ENCODE assay signal across 9 cellular contexts in the genomic region with DNA sequence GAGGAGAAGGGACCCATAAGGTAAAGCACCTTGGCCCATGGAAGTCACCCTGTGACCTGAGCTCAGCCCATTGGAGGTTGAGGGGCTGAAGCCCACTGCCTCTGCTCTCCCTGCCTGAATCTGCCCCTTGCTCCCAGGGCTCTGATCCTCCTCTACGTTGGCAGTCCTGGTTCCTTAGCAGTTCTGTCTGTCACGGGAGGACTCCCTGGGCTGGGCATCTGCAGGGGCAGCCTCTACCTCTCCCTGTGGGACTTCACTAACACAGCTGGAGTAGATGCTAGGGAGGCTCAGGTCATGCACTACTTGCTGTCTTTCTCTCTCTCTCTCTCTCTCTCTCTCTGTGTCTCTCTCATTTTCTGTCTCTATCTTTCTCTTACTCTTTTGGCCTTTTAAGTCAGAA. TPM values are rescaled to one million over a fixed set of nuclear protein-coding genes. Genes with fewer than 3 reads are reported as not detected.
DNase-seq lines count a peak whose midpoint lies in the region; ATAC-seq, FAIRE-seq and TF ChIP-seq lines count a peak whose summit lies in the region.
"Had no signal": no experiment of that assay in that cellular context is flagged by ENCODE, and none has a peak within 500 bp of the region (broad histone marks: within the 10 kb centered on the region; RNA-seq: fewer than 3 reads in every experiment).

No MANE protein-coding gene starts in this region.

- DNase-seq in GM12878 (ENCODE audit: low read depth, low spot score) = no peak
- no peak for DNase-seq in NCI-H2081 (lab: John Stamatoyannopoulos, UW)
- no peak for DNase-seq in activated effector memory CD4-positive, alpha-beta T cell treated with anti-CD3 and anti-CD28 coated beads, Interleukin-2, amount 50 U/mL, for 16 hours
- DNase-seq in thyroid gland = no peak
- no peak for DNase-seq in NCI-H1694 treated with DMSO at 0.1 percent for 48 hours (lab: John Stamatoyannopoulos, UW)

- CTCF ChIA-PET in GM12878 (lab: Yijun Ruan, JAX) = interaction anchor here (1.4 to 3.4 kb wide), 5 partner anchors 11 to 138 kb away, joined by 3 to 14 read pairs (median 5); no protein-coding TSS in a partner anchor

- H3K27ac ChIP-seq in DOHH2 (ENCODE audit: low read depth, low read length) (peak overlapping the region; percentile 86), GM12878 (ENCODE audit: control insufficient read depth, insufficient read depth) (peak overlapping the region; percentile 89), thyroid gland (no peak overlapping the region)

- H3K9ac ChIP-seq in GM12878 (ENCODE audit: control insufficient read depth, insufficient read depth, low read length) = peak overlapping the region; percentile 54

- no peak overlapping the region for H2AFZ ChIP-seq in GM12878 (ENCODE audit: control insufficient read depth, low read depth, low read length)

- in situ Hi-C loops in GM12878 (cut with MboI) = loop anchor here (25.0 kb wide), 1 partner anchor 723 kb away; the partner anchor contains the start of gene MAP3K2

- intact Hi-C loops in GM12878 (cut with micrococcal nuclease; ENCODE audit: unreplicated experiment) = no loop called here
- intact Hi-C loops in thyroid gland (cut with DNase I) = no loop called here

- no TSS peak for BruUV-seq in GM12878 (replicated peaks; lab: Mats Ljungman, UMichigan)

- WGBS in GM12878 (ENCODE audit: insufficient coverage, insufficient replicate concordance, low lambda C conversion rate, missing lambda C conversion rate) = 7% methylated on average over 2 of the region's 2 CpGs
- 81 to 84% methylated on average over 2 of the region's 2 CpGs for WGBS in thyroid gland, 2 donors

- SMC1A ChIA-PET in GM12878 (lab: Charles Lee; ENCODE audit: uncharacterized antibody, unreplicated experiment) = interaction anchor here (0.6 to 2.3 kb wide), 9 partner anchors 12 to 136 kb away, joined by 3 to 16 read pairs (median 3); no protein-coding TSS in a partner anchor

- no peak for TF ChIP-seq RAD21 in GM12878 (IDR thresholded peaks at IDR 0.05; ENCODE audit: insufficient read depth, low read depth, low read length)

- H3K4me1 ChIP-seq in DOHH2 (ENCODE audit: control insufficient read depth, low read length) (peaks cover 68% of the 10 kb centered on the region), GM12878 (ENCODE audit: control insufficient read depth, insufficient read depth, low read length) (peaks cover 53% of the 10 kb centered on the region), thyroid gland (peaks cover 0 to 19% of the 10 kb centered on the region in 2 donors)

- no peak for FAIRE-seq in GM12878 (lab: Jason Lieb, UNC)
- FAIRE-seq: bronchial epithelial cell had no signal

- H3K4me2 ChIP-seq in DOHH2 (ENCODE audit: low read length) (peak overlapping the region; percentile 79), GM12878 (ENCODE audit: control insufficient read depth, insufficient read depth) (peak overlapping the region; percentile 93)

- H3K9me3 ChIP-seq in DOHH2 (ENCODE audit: control insufficient read depth, insufficient read depth, low read length) (no peaks in the 10 kb centered on the region), GM12878 (replicated peaks; ENCODE audit: control insufficient read depth, insufficient read depth, low read length) (no peaks in the 10 kb centered on the region), thyroid gland (no peaks in the 10 kb centered on the region)

- peak; percentile 38 for ATAC-seq in GM19438 (IDR thresholded peaks at IDR 0.05; ENCODE audit: low read depth, unreplicated experiment)
- peak; percentile 23 for ATAC-seq in HG03103 (IDR thresholded peaks at IDR 0.05; ENCODE audit: low read depth, unreplicated experiment)
- peak; percentile 38 for ATAC-seq in GM12878

- RAD21 ChIA-PET in GM12878 (lab: Charles Lee; ENCODE audit: unreplicated experiment) = interaction anchor here (1.2 to 2.1 kb wide), 2 partner anchors 112 to 443 kb away, joined by 3 to 7 read pairs; partner anchors contain the start of gene BIN1

- H3F3A ChIP-seq in DOHH2 (ENCODE audit: control insufficient read depth, insufficient read depth) = peaks cover 12% of the 10 kb centered on the region; the same call in 1 of the 2 replicates

- H3K9me2 ChIP-seq in DOHH2 (replicated peaks; ENCODE audit: control insufficient read depth, low read length) = no peaks in the 10 kb centered on the region

- H4K20me1 ChIP-seq in DOHH2 (ENCODE audit: control insufficient read depth, insufficient read depth, low read depth, low read length) = peaks cover 4% of the 10 kb centered on the region; the same call in 1 of the 2 replicates
- no peaks in the 10 kb centered on the region for H4K20me1 ChIP-seq in GM12878 (ENCODE audit: control insufficient read depth, insufficient read depth)

- TF ChIP-seq POLR2A in GM12878 (IDR thresholded peaks at IDR 0.05; ENCODE audit: low read depth, low read length) (no peak), thyroid gland (IDR thresholded peaks at IDR 0.05) (no peak)

- H3K27me3 ChIP-seq in DOHH2 (ENCODE audit: control insufficient read depth, low read length) (no peaks in the 10 kb centered on the region), GM12878 (replicated peaks in 1 of 2; ENCODE audit: control insufficient read depth in 2 of 2, insufficient read depth in 2 of 2, low read length in 1 of 2) (no peaks in the 10 kb centered on the region), thyroid gland (no peaks in the 10 kb centered on the region)

- peak overlapping the region; percentile 67 for H3K4me3 ChIP-seq in DOHH2 (ENCODE audit: low read length)
- H3K4me3 ChIP-seq in GM12878 = no peak overlapping the region
- no peak overlapping the region for H3K4me3 ChIP-seq in thyroid gland (replicated peaks in 1 of 3)

- POLR2A ChIA-PET in GM12878 (lab: Charles Lee) = interaction anchor here (1.0 kb wide), 2 partner anchors 49 to 418 kb away, joined by 4 to 8 read pairs; no protein-coding TSS in a partner anchor

- H3K36me3 ChIP-seq in DOHH2 (ENCODE audit: control insufficient read depth, low read length) (peaks cover 57% of the 10 kb centered on the region), GM12878 (ENCODE audit: control insufficient read depth in 2 of 2, insufficient read depth in 2 of 2, low read length in 1 of 2) (peaks cover 0 to 7% of the 10 kb centered on the region in 2 experiments; a peak in 2 of 4 replicates), thyroid gland (no peaks in the 10 kb centered on the region)

- peaks cover 100% of the 10 kb centered on the region for H3K79me2 ChIP-seq in DOHH2 (ENCODE audit: control insufficient read depth, low read length)
- H3K79me2 ChIP-seq in GM12878 (ENCODE audit: control insufficient read depth, insufficient read depth, low read length) = peaks cover 74% of the 10 kb centered on the region

- TF ChIP-seq EP300 in GM12878 (IDR thresholded peaks at IDR 0.05; ENCODE audit: borderline replicate concordance in 1 of 2, control insufficient read depth in 1 of 2, low read depth in 2 of 2, low read length in 2 of 2) = no peak

- TF ChIP-seq CTCF in DOHH2 (IDR thresholded peaks at IDR 0.05; ENCODE audit: low read depth, low read length, poor library complexity, severe bottlenecking) = no peak
- TF ChIP-seq CTCF in GM12878 (IDR thresholded peaks at IDR 0.05 in 2 of 3, conservative IDR thresholded peaks at IDR 0.05 in 1 of 3; ENCODE audit: control insufficient read depth in 2 of 3, extremely low read depth in 1 of 3, insufficient read depth in 1 of 3, low read depth in 3 of 3, low read length in 3 of 3) = no peak
- TF ChIP-seq CTCF in thyroid gland (IDR thresholded peaks at IDR 0.05) = no peak

TF ChIP-seq in GM12878, 131 proteins besides CTCF, POLR2A, EP300 and RAD21:
- TF ChIP-seq PAX5 (IDR thresholded peaks at IDR 0.05; ENCODE audit: borderline replicate concordance, low read depth, low read length) (peak; percentile 28; the same call in 1 of the 2 replicates), HDGF (IDR thresholded peaks at IDR 0.05) (peak; percentile 42; the same call in 1 of the 2 replicates), ATF7 (IDR thresholded peaks at IDR 0.05; ENCODE audit: low read depth) (no peak)

RNA-seq across cellular contexts. Expression of gene GYPC, which starts 8.7 kb away (rescaled TPM):
- 88.5 and 88.9 TPM in 2 replicates for total RNA-seq in GM12878 (2013; cell fraction: nucleolus; rRNA removed)
- total RNA-seq in GM12878 (2014; rRNA removed) (139 TPM in 2 replicates), GM12878 (2014; rRNA removed; fragmentation: Illumina TruSeq; extraction: Trizol) (79.2 and 82.0 TPM in 2 replicates), GM12878 (2021) (80.1 and 85.2 TPM in 2 replicates), thyroid gland (10 to 100 TPM; 17.1 to 83.6 (median 42.5) TPM)
- polyA plus RNA-seq in GM12878 (2011; ENCODE audit: low read depth) = 46.1 TPM
- polyA plus RNA-seq in GM12878 (2011; rRNA removed) (95.2 and 132 TPM in 2 replicates), GM12878 (2014; fragmentation: Illumina TruSeq; extraction: Trizol) (26.4 and 72.9 TPM in 2 replicates), GM12878 (2014; fragmentation: Nextera tagmentation; extraction: Ambion mirVana) (10 to 100 TPM; 26.2 to 37.8 TPM), GM12878 (2014; rRNA removed) (143 and 150 TPM in 2 replicates), GM12878 (2016; fragmentation: Nextera tagmentation; extraction: Ambion mirVana) (10 to 100 TPM; 80.7 to 87.6 TPM)
- 184 and 207 TPM in 2 replicates for polyA plus RNA-seq in GM12878 (2011; cell fraction: cytosol; rRNA removed)
- 70.7 and 93.4 TPM in 2 replicates for polyA plus RNA-seq in GM12878 (2011; cell fraction: nucleus; rRNA removed)
- polyA plus RNA-seq in GM12878 (2012) = 109 and 131 TPM in 2 replicates
- polyA minus RNA-seq in GM12878 (2011; rRNA and poly(A)+ RNA removed) = 133 and 136 TPM in 2 replicates
- 29.8 and 36.8 TPM in 2 replicates for polyA minus RNA-seq in GM12878 (2011; cell fraction: cytosol; rRNA and poly(A)+ RNA removed)
- 19.5 and 31.5 TPM in 2 replicates for polyA minus RNA-seq in GM12878 (2011; cell fraction: nucleus; rRNA and poly(A)+ RNA removed)

Comparison
In these comparisons a context has a peak if more than half of its experiments do, and no peak if none do; other contexts are left out.
1. H3K27ac ChIP-seq: peak in DOHH2 (single experiment) and GM12878 (single experiment); none in thyroid gland (0 of 3).
2. Peak in every context shown above with its lines, with median percentiles within 50 percentile points of each other: ATAC-seq.